ENCODE assay signal across 8 cellular contexts in genomic region chr2:64768426-64769033, GRCh38.
A peak's percentile ranks its signal among the peaks of the same experiment; 100 is the strongest.
DNase-seq lines count a peak whose midpoint lies in the region; ATAC-seq and TF ChIP-seq lines count a peak whose summit lies in the region.

No MANE protein-coding gene starts in this region.

- no peaks in the 10 kb centered on the region for H3K9me3 ChIP-seq in BE2C
- no peaks in the 10 kb centered on the region for H3K9me3 ChIP-seq in mesodermal cell (ENCODE audit: control insufficient read depth, low read length)

- ATAC-seq in GM18520 (IDR thresholded peaks at IDR 0.05; ENCODE audit: unreplicated experiment), result no peak
- no peak for ATAC-seq in activated CD4-positive, CD25-positive, alpha-beta regulatory T cell treated with anti-CD3 and anti-CD28 coated beads, Interleukin-2, amount 50 U/mL, for 24 hours

- in situ Hi-C loops in KBM-7 (cut with MboI; ENCODE audit: low pct_unique_long_range_greater_than_20kb, low sequenced_read_pairs) (no loop called here), brain microvascular endothelial cell (cut with HindIII; ENCODE audit: low pct_ligation_motif_present, low sequenced_read_pairs) (no loop called here)

- WGBS in mesodermal cell (ENCODE audit: insufficient coverage in 2 of 2), 2 experiments, result 34 to 65% methylated on average over 4 to 7 of the region's 8 CpGs

- H3K27ac ChIP-seq in brain microvascular endothelial cell (peak overlapping the region; percentile 87), mesodermal cell (ENCODE audit: low read depth, low read length, severe bottlenecking) (peak overlapping the region; percentile 97)

- H3K4me3 ChIP-seq in BE2C (ENCODE audit: low read depth, low read length) (peak overlapping the region; percentile 75), brain microvascular endothelial cell (ENCODE audit: low read depth, low read length) (peak overlapping the region; percentile 67), mesodermal cell (ENCODE audit: extremely low read depth, insufficient read depth, low read length, poor library complexity, severe bottlenecking) (peak overlapping the region; percentile 48)

- no peaks in the 10 kb centered on the region for H3K4me1 ChIP-seq in BE2C
- peaks cover 18% of the 10 kb centered on the region for H3K4me1 ChIP-seq in mesodermal cell (ENCODE audit: control insufficient read depth, insufficient read depth, low read length, poor library complexity, severe bottlenecking)

- H3K27me3 ChIP-seq in BE2C (no peaks in the 10 kb centered on the region), brain microvascular endothelial cell (replicated peaks) (no peaks in the 10 kb centered on the region)

- TF ChIP-seq CTCF in BE2C (IDR thresholded peaks at IDR 0.05; ENCODE audit: low read depth, low read length), result no peak
- TF ChIP-seq CTCF in brain microvascular endothelial cell (IDR thresholded peaks at IDR 0.05; ENCODE audit: low read depth, low read length, missing control alignments), result no peak
- no peak for TF ChIP-seq CTCF in GM10266 (IDR thresholded peaks at IDR 0.05; ENCODE audit: control insufficient read depth, insufficient read depth, low read depth, missing control alignments)

- H3K36me3 ChIP-seq in BE2C (no peaks in the 10 kb centered on the region), brain microvascular endothelial cell (replicated peaks) (no peaks in the 10 kb centered on the region), mesodermal cell (ENCODE audit: control insufficient read depth, insufficient read depth, low read length) (no peaks in the 10 kb centered on the region)

- DNase-seq in BE2C (no peak), KBM-7 (peak; percentile 51), brain microvascular endothelial cell (no peak), GM10266 (ENCODE audit: extremely low spot score) (no peak), DMS79 (lab: John Stamatoyannopoulos, UW) (no peak)
